ENCODE assay signal across 9 cellular contexts in the genomic region with DNA sequence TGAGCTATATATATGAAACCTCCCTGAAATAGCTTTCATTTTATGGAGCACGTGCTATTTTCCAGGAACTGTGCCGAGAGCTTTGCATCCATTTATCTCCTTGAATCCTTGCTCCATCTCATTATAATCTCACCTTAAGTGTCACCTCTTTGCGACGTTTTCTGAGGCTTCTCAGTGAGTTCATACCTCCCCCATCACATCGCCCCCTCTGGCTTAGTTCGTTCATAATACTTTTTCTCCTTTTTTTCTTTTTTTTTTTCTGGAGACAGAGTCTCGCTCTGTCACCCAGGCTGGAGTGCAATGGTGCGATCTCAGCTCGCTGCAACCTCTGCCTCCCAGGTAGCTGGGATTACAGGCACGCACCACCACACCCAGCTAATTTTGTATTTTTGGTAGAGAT. TPM values are rescaled to one million over a fixed set of nuclear protein-coding genes. Genes with fewer than 3 reads are reported as not detected.
"Had no signal": no experiment of that assay in that cellular context is flagged by ENCODE, and none has a peak within 500 bp of the region (broad histone marks: within the 10 kb centered on the region; RNA-seq: fewer than 3 reads in every experiment).

No MANE protein-coding gene starts in this region.

RNA-seq across cellular contexts. Expression of a gene that starts 25.4 kb away (rescaled TPM):
- total RNA-seq: activated CD8-positive, alpha-beta T cell treated with anti-CD3 and anti-CD28 coated beads, Interleukin-2, amount 10 ng/mL, durations not matched to agents 7 days and 5 days; activated T-helper 2 cell treated with anti-CD3 and anti-CD28 coated beads, Interferon-gamma antibody, Interleukin-2, Interleukin-4, amounts not matched to agents 10 μg/mL and 5 μg/mL and 100 μg/mL, durations not matched to agents 14 hours and 24 hours and 36 hours; ascending aorta; body of pancreas; bronchial epithelial cell; LHCN-M2; M059J; SJSA1 had no signal
- polyA plus RNA-seq: adipose tissue had no signal
